8 cellular contexts compared by ENCODE assay signal in genomic region chr2:85998071-85998991, GRCh38.
DNase-seq lines count a peak whose midpoint lies in the region; ATAC-seq and TF ChIP-seq lines count a peak whose summit lies in the region.

No MANE protein-coding gene starts in this region.

- H3K9me3 Mint-ChIP-seq in activated CD4-positive, alpha-beta T cell treated with anti-CD3 and anti-CD28 coated beads, Interleukin-2, amount 10 ng/mL, durations not matched to agents 7 days and 5 days: peaks cover 10% of the 10 kb centered on the region

- WGBS in right lobe of liver (ENCODE audit: insufficient coverage, low coverage, low lambda C conversion rate, missing lambda C conversion rate): 44% methylated on average over 5 of the region's 18 CpGs
- 28 to 29% methylated on average over 14 to 18 of the region's 18 CpGs for WGBS in thyroid gland, 2 donors

- H3K4me1 ChIP-seq in right lobe of liver (peaks cover 0 to 6% (median 0%) of the 10 kb centered on the region in 4 donors), thyroid gland (peaks cover 64 to 78% of the 10 kb centered on the region in 2 donors)

- peak overlapping the region; percentile 91 for H3K27ac Mint-ChIP-seq in activated CD4-positive, alpha-beta T cell treated with anti-CD3 and anti-CD28 coated beads, Interleukin-2, amount 10 ng/mL, durations not matched to agents 7 days and 5 days

- ATAC-seq in right lobe of liver: peak in 2 of 4 donors; percentile 12 to 15
- ATAC-seq in GM21390 (IDR thresholded peaks at IDR 0.05; ENCODE audit: unreplicated experiment): no peak

- intact Hi-C loops in right lobe of liver (cut with DNase I) (no loop called here), thyroid gland (cut with DNase I) (loop anchor here (10.0 kb wide), 1 partner anchor 94 kb away; no protein-coding TSS in a partner anchor)

- no peaks in the 10 kb centered on the region for H3K36me3 ChIP-seq in right lobe of liver
- H3K36me3 ChIP-seq in thyroid gland: no peaks in the 10 kb centered on the region

- H3K27me3 ChIP-seq in right lobe of liver: no peaks in the 10 kb centered on the region
- no peaks in the 10 kb centered on the region for H3K27me3 ChIP-seq in thyroid gland

- DNase-seq in activated CD4-positive, alpha-beta T cell treated with anti-CD3 and anti-CD28 coated beads, Interleukin-2, amount 10 ng/mL, durations not matched to agents 7 days and 5 days: no peak
- DNase-seq in activated CD4-positive, alpha-beta T cell treated with anti-CD3 and anti-CD28 coated beads, Interleukin-2, amount 50 U/mL, for 1 hour: no peak
- peak in 1 of 3 donors; percentile 43 for DNase-seq in right lobe of liver
- DNase-seq in thyroid gland: peak; percentile 80 to 82
- no peak for DNase-seq in HuH-7.5 (ENCODE audit: low spot score)
- no peak for DNase-seq in NCI-H128 (lab: John Stamatoyannopoulos, UW; ENCODE audit: unreplicated experiment)

- TF ChIP-seq POLR2A in right lobe of liver (IDR thresholded peaks at IDR 0.05): no peak
- peak in 1 of 2 donors; percentile 64 for TF ChIP-seq POLR2A in thyroid gland (IDR thresholded peaks at IDR 0.05)

- H3K4me3 Mint-ChIP-seq in activated CD4-positive, alpha-beta T cell treated with anti-CD3 and anti-CD28 coated beads, Interleukin-2, amount 10 ng/mL, durations not matched to agents 7 days and 5 days: peak overlapping the region; percentile 12

- TF ChIP-seq CTCF in right lobe of liver (IDR thresholded peaks at IDR 0.05) (no peak), thyroid gland (IDR thresholded peaks at IDR 0.05) (no peak)

- peaks cover 80% of the 10 kb centered on the region for H3K4me1 Mint-ChIP-seq in activated CD4-positive, alpha-beta T cell treated with anti-CD3 and anti-CD28 coated beads, Interleukin-2, amount 10 ng/mL, durations not matched to agents 7 days and 5 days

- H3K4me3 ChIP-seq in right lobe of liver (no peak overlapping the region), thyroid gland (replicated peaks in 1 of 3) (no peak overlapping the region)

- H3K36me3 Mint-ChIP-seq in activated CD4-positive, alpha-beta T cell treated with anti-CD3 and anti-CD28 coated beads, Interleukin-2, amount 10 ng/mL, durations not matched to agents 7 days and 5 days (ENCODE audit: low read depth): peaks cover 22% of the 10 kb centered on the region

- H3K27me3 Mint-ChIP-seq in activated CD4-positive, alpha-beta T cell treated with anti-CD3 and anti-CD28 coated beads, Interleukin-2, amount 10 ng/mL, durations not matched to agents 7 days and 5 days: no peaks in the 10 kb centered on the region

- H3K27ac ChIP-seq in angular gyrus (ENCODE audit: low read depth, low read length): peak overlapping the region; percentile 46
- H3K27ac ChIP-seq in right lobe of liver: peak overlapping the region; percentile 6 to 39 (median 19)
- peak overlapping the region; percentile 95 to 99 (median 98) for H3K27ac ChIP-seq in thyroid gland

- CTCF ChIA-PET in activated CD4-positive, alpha-beta T cell treated with anti-CD3 and anti-CD28 coated beads, Interleukin-2, amount 10 ng/mL, durations not matched to agents 7 days and 5 days (lab: Charles Lee): interaction anchor here (0.6 to 1.6 kb wide), 6 partner anchors 12 to 138 kb away, joined by 3 to 5 read pairs (median 3); no protein-coding TSS in a partner anchor

- no peaks in the 10 kb centered on the region for H3K9me3 ChIP-seq in right lobe of liver
- no peaks in the 10 kb centered on the region for H3K9me3 ChIP-seq in thyroid gland

- POLR2A ChIA-PET in activated CD4-positive, alpha-beta T cell treated with anti-CD3 and anti-CD28 coated beads, Interleukin-2, amount 10 ng/mL, durations not matched to agents 7 days and 5 days (lab: Charles Lee): no interaction called here

Comparison
In these comparisons a context has a peak if more than half of its experiments do, and no peak if none do; other contexts are left out.
1. DNase-seq: peak in thyroid gland (2 of 2); none in activated CD4-positive, alpha-beta T cell treated with anti-CD3 and anti-CD28 coated beads, Interleukin-2, amount 10 ng/mL, durations not matched to agents 7 days and 5 days (single experiment), activated CD4-positive, alpha-beta T cell treated with anti-CD3 and anti-CD28 coated beads, Interleukin-2, amount 50 U/mL, for 1 hour (single experiment), HuH-7.5 (single experiment) and NCI-H128 (single experiment).
2. H3K27ac ChIP-seq: peak in every context shown above with its lines; median percentile 98 in thyroid gland; 46 in angular gyrus; 19 in right lobe of liver.